1 cellular context compared by ENCODE assay signal in the genomic region with DNA sequence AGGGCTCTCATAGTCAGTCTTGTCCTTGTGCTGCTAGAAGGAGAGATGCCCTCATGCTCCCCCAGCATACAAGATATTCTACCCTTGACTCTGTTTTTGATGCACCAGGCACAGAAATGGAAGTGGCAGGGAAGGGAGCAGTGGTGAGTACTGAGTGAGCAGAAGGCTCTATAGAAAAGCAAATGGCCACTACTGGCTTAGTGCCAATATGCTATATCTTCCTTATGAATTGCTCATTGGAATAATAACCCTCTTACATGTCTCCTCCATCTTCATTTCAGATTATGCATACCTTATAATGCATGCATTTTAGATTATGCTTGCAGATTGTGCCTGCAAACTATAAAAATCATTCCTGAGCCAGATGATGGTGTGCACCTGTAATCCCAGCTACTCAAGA.
TF ChIP-seq lines count a peak whose summit lies in the region.

No MANE protein-coding gene starts in this region.

TF ChIP-seq in K562, 482 proteins besides CTCF, POLR2A, EP300 and RAD21 (continued from another document):
- TF ChIP-seq, protein P1, sequence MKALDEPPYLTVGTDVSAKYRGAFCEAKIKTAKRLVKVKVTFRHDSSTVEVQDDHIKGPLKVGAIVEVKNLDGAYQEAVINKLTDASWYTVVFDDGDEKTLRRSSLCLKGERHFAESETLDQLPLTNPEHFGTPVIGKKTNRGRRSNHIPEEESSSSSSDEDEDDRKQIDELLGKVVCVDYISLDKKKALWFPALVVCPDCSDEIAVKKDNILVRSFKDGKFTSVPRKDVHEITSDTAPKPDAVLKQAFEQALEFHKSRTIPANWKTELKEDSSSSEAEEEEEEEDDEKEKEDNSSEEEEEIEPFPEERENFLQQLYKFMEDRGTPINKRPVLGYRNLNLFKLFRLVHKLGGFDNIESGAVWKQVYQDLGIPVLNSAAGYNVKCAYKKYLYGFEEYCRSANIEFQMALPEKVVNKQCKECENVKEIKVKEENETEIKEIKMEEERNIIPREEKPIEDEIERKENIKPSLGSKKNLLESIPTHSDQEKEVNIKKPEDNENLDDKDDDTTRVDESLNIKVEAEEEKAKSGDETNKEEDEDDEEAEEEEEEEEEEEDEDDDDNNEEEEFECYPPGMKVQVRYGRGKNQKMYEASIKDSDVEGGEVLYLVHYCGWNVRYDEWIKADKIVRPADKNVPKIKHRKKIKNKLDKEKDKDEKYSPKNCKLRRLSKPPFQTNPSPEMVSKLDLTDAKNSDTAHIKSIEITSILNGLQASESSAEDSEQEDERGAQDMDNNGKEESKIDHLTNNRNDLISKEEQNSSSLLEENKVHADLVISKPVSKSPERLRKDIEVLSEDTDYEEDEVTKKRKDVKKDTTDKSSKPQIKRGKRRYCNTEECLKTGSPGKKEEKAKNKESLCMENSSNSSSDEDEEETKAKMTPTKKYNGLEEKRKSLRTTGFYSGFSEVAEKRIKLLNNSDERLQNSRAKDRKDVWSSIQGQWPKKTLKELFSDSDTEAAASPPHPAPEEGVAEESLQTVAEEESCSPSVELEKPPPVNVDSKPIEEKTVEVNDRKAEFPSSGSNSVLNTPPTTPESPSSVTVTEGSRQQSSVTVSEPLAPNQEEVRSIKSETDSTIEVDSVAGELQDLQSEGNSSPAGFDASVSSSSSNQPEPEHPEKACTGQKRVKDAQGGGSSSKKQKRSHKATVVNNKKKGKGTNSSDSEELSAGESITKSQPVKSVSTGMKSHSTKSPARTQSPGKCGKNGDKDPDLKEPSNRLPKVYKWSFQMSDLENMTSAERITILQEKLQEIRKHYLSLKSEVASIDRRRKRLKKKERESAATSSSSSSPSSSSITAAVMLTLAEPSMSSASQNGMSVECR (CRISPR knock-in tag; IDR thresholded peaks at IDR 0.05) = no peak
- TF ChIP-seq NR2F6 (CRISPR knock-in tag; IDR thresholded peaks at IDR 0.05) (no peak), ZNF140 (CRISPR knock-in tag; IDR thresholded peaks at IDR 0.05) (no peak), ZNF121 (CRISPR knock-in tag; conservative IDR thresholded peaks at IDR 0.05) (no peak)
- TF ChIP-seq, protein P2, sequence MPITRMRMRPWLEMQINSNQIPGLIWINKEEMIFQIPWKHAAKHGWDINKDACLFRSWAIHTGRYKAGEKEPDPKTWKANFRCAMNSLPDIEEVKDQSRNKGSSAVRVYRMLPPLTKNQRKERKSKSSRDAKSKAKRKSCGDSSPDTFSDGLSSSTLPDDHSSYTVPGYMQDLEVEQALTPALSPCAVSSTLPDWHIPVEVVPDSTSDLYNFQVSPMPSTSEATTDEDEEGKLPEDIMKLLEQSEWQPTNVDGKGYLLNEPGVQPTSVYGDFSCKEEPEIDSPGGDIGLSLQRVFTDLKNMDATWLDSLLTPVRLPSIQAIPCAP (CRISPR knock-in tag; IDR thresholded peaks at IDR 0.05; ENCODE audit: borderline replicate concordance) = no peak
